In the genomic region with DNA sequence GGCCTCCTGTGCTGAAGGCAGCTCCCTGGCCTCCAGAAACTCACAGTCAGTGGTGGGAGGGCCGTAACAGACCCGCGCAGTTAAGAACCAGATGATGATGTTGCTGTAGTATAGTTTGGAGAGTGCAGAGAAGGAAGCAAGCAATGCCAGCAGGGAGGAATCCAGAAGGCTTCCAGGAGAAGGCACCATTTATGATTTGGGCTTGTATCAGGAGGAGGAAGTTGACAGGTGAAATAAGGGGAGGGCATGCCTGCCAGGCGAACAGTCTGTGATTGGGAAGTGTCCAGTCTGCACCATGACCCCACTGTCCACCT, we compare ENCODE assay signal across 9 cellular contexts. TPM values are rescaled to one million over a fixed set of nuclear protein-coding genes. Genes with fewer than 3 reads are reported as not detected.
DNase-seq lines count a peak whose midpoint lies in the region; ATAC-seq and TF ChIP-seq lines count a peak whose summit lies in the region.
"Had no signal": no experiment of that assay in that cellular context is flagged by ENCODE, and none has a peak within 500 bp of the region (broad histone marks: within the 10 kb centered on the region; RNA-seq: fewer than 3 reads in every experiment).

No MANE protein-coding gene starts in this region.

- peak overlapping the region in 8 of 10 experiments; percentile 20 to 62 (median 43); a peak in 14 of 20 replicates for H3K4me3 ChIP-seq in BLaER1 treated with 17β-estradiol and CSF1 and Interleukin-3, amounts not matched to agents 10 nM and 100 nM
- H3K4me3 ChIP-seq in dorsolateral prefrontal cortex (peak overlapping the region in 53 of 59 donors; percentile 5 to 61 (median 40)), MG63 (no peak overlapping the region)
- H3K4me3 ChIP-seq in naive thymus-derived CD4-positive, alpha-beta T cell (ENCODE audit: low read length) = peak overlapping the region; percentile 60

- H3K4me2 ChIP-seq in BLaER1 treated with 17β-estradiol and CSF1 and Interleukin-3, amounts not matched to agents 10 nM and 100 nM = peak overlapping the region; percentile 81 to 99 (median 96)

- peaks cover 32 to 92% (median 66%) of the 10 kb centered on the region in 10 experiments for H3K4me1 ChIP-seq in BLaER1 treated with 17β-estradiol and CSF1 and Interleukin-3, amounts not matched to agents 10 nM and 100 nM
- peaks cover 5 to 11% of the 10 kb centered on the region in 2 donors for H3K4me1 ChIP-seq in naive thymus-derived CD4-positive, alpha-beta T cell (ENCODE audit: control insufficient read depth in 2 of 2, insufficient read depth in 2 of 2, low read length in 2 of 2)

- peak overlapping the region; percentile 92 to 97 (median 96) for H3K27ac Mint-ChIP-seq in IgD-negative memory B cell
- H3K27ac Mint-ChIP-seq in naive thymus-derived CD4-positive, alpha-beta T cell = peak overlapping the region; percentile 80 to 98 (median 93)

- POLR2A ChIA-PET in naive thymus-derived CD4-positive, alpha-beta T cell (lab: Charles Lee) = interaction anchor here (0.6 to 2.9 kb wide), 4 partner anchors 29 to 151 kb away, joined by 3 to 19 read pairs (median 6); partner anchors contain the start of gene ITPR3

- H3K4me3 Mint-ChIP-seq in IgD-negative memory B cell = peak overlapping the region; percentile 65 to 90 (median 78)
- H3K4me3 Mint-ChIP-seq in naive thymus-derived CD4-positive, alpha-beta T cell = peak overlapping the region; percentile 75 to 89 (median 86)

- TF ChIP-seq CTCF in dorsolateral prefrontal cortex (IDR thresholded peaks at IDR 0.05 in 54 of 56, conservative IDR thresholded peaks at IDR 0.05 in 2 of 56; ENCODE audit: low read depth in 1 of 56, partially characterized antibody in 56 of 56) = no peak

- DNase-seq in dorsolateral prefrontal cortex (no peak), mesenteric fat pad (ENCODE audit: low spot score) (no peak), MG63 (no peak), dedifferentiated amniotic fluid mesenchymal stem cell (ENCODE audit: extremely low spot score) (no peak)
- DNase-seq in naive thymus-derived CD4-positive, alpha-beta T cell = no peak

- H3K27me3 Mint-ChIP-seq in IgD-negative memory B cell = no peaks in the 10 kb centered on the region
- H3K27me3 Mint-ChIP-seq in naive thymus-derived CD4-positive, alpha-beta T cell = peaks cover 0 to 4% (median 0%) of the 10 kb centered on the region in 5 donors

- peaks cover 0 to 11% (median 0%) of the 10 kb centered on the region in 11 experiments; a peak in 3 of 22 replicates for H4K20me1 ChIP-seq in BLaER1 treated with 17β-estradiol and CSF1 and Interleukin-3, amounts not matched to agents 10 nM and 100 nM

- CTCF ChIA-PET in naive thymus-derived CD4-positive, alpha-beta T cell (lab: Charles Lee) = no interaction called here

- H3K9me3 ChIP-seq in BLaER1 treated with 17β-estradiol and CSF1 and Interleukin-3, amounts not matched to agents 10 nM and 100 nM (replicated peaks in 1 of 11) = no peaks in the 10 kb centered on the region
- no peaks in the 10 kb centered on the region for H3K9me3 ChIP-seq in naive thymus-derived CD4-positive, alpha-beta T cell (ENCODE audit: control insufficient read depth in 2 of 3, low read length in 3 of 3)
- H3K9me3 ChIP-seq in MG63 = no peaks in the 10 kb centered on the region

- H3K27ac ChIP-seq in BLaER1 treated with 17β-estradiol and CSF1 and Interleukin-3, amounts not matched to agents 10 nM and 100 nM = peak overlapping the region in 5 of 11 experiments; percentile 44 to 62 (median 58); a peak in 8 of 22 replicates
- peak overlapping the region in 20 of 59 donors; percentile 1 to 70 (median 45) for H3K27ac ChIP-seq in dorsolateral prefrontal cortex
- H3K27ac ChIP-seq in naive thymus-derived CD4-positive, alpha-beta T cell (ENCODE audit: low read depth, low read length) = peak overlapping the region; percentile 66

- peak overlapping the region in 9 of 11 experiments; percentile 5 to 54 (median 41); a peak in 13 of 22 replicates for H3K9ac ChIP-seq in BLaER1 treated with 17β-estradiol and CSF1 and Interleukin-3, amounts not matched to agents 10 nM and 100 nM

- ATAC-seq in naive thymus-derived CD4-positive, alpha-beta T cell = no peak
- no peak for ATAC-seq in GM18907 (IDR thresholded peaks at IDR 0.05; ENCODE audit: unreplicated experiment)
- ATAC-seq: HCT116 had no signal

- H3K36me3 Mint-ChIP-seq in IgD-negative memory B cell = peaks cover 1% of the 10 kb centered on the region
- H3K36me3 Mint-ChIP-seq in naive thymus-derived CD4-positive, alpha-beta T cell = peaks cover 0 to 2% (median 0%) of the 10 kb centered on the region in 5 donors

- no peaks in the 10 kb centered on the region for H3K36me3 ChIP-seq in BLaER1 treated with 17β-estradiol and CSF1 and Interleukin-3, amounts not matched to agents 10 nM and 100 nM
- no peaks in the 10 kb centered on the region for H3K36me3 ChIP-seq in naive thymus-derived CD4-positive, alpha-beta T cell (ENCODE audit: control insufficient read depth in 2 of 3, insufficient read depth in 3 of 3, low read length in 3 of 3)
- H3K36me3 ChIP-seq in MG63 = no peaks in the 10 kb centered on the region

- intact Hi-C loops in dorsolateral prefrontal cortex (cut with DNase I) = no loop called here
- intact Hi-C loops in naive thymus-derived CD4-positive, alpha-beta T cell (cut with micrococcal nuclease) = loop anchor here in 1 of 2 donors (2.0 kb wide), 1 partner anchor 13 kb away; no protein-coding TSS in a partner anchor

- H3K4me1 Mint-ChIP-seq in IgD-negative memory B cell = peaks cover 31 to 48% (median 43%) of the 10 kb centered on the region in 3 donors
- H3K4me1 Mint-ChIP-seq in naive thymus-derived CD4-positive, alpha-beta T cell = peaks cover 16 to 44% (median 30%) of the 10 kb centered on the region in 7 donors

- no peaks in the 10 kb centered on the region for H3K9me3 Mint-ChIP-seq in IgD-negative memory B cell
- no peaks in the 10 kb centered on the region for H3K9me3 Mint-ChIP-seq in naive thymus-derived CD4-positive, alpha-beta T cell

- peaks cover 0 to 12% (median 0%) of the 10 kb centered on the region in 11 experiments; a peak in 3 of 22 replicates for H3K27me3 ChIP-seq in BLaER1 treated with 17β-estradiol and CSF1 and Interleukin-3, amounts not matched to agents 10 nM and 100 nM
- H3K27me3 ChIP-seq in dorsolateral prefrontal cortex (peaks cover 0 to 11% (median 0%) of the 10 kb centered on the region in 45 donors), MG63 (no peaks in the 10 kb centered on the region)
- no peaks in the 10 kb centered on the region for H3K27me3 ChIP-seq in naive thymus-derived CD4-positive, alpha-beta T cell (ENCODE audit: control insufficient read depth in 2 of 2, insufficient read depth in 2 of 2, low read length in 2 of 2)

RNA-seq across cellular contexts. Expression of gene BAK1, which starts 13.3 kb away (rescaled TPM):
- 40.6 TPM for polyA plus RNA-seq in IgD-negative memory B cell
- total RNA-seq in dorsolateral prefrontal cortex (10 to 100 TPM in 82 of 120 experiments, 1 to 10 TPM in 38; 6.4 to 17.0 (median 10.8) TPM), mesenteric fat pad (15.2 TPM)
- total RNA-seq in naive thymus-derived CD4-positive, alpha-beta T cell = 10 to 100 TPM; 16.9 to 78.8 (median 22.0) TPM
- 10 to 100 TPM in 1 of 2 donors, 1 to 10 TPM in 1; 9.6 to 21.7 TPM for polyA plus RNA-seq in naive thymus-derived CD4-positive, alpha-beta T cell
- 11.7 and 21.8 TPM in 2 replicates for total RNA-seq in MG63 (2014; rRNA removed; shearing (Covaris generic); ENCODE audit: low replicate concordance)

RNA-seq across cellular contexts. Expression of gene ITPR3, which starts 27.8 kb away (rescaled TPM):
- 6.7 TPM for polyA plus RNA-seq in IgD-negative memory B cell
- 10 to 100 TPM in 1 of 120 experiments, 1 to 10 TPM in 119; 1.3 to 10.9 (median 3.8) TPM for total RNA-seq in dorsolateral prefrontal cortex
- 10 to 100 TPM; 35.6 to 65.7 (median 47.7) TPM for total RNA-seq in naive thymus-derived CD4-positive, alpha-beta T cell
- polyA plus RNA-seq in naive thymus-derived CD4-positive, alpha-beta T cell = 1 to 10 TPM; 1.7 to 7.3 TPM
- 18.5 TPM for total RNA-seq in mesenteric fat pad
- 7.1 and 14.5 TPM in 2 replicates for total RNA-seq in MG63 (2014; rRNA removed; shearing (Covaris generic); ENCODE audit: low replicate concordance)
